In the genomic region with DNA sequence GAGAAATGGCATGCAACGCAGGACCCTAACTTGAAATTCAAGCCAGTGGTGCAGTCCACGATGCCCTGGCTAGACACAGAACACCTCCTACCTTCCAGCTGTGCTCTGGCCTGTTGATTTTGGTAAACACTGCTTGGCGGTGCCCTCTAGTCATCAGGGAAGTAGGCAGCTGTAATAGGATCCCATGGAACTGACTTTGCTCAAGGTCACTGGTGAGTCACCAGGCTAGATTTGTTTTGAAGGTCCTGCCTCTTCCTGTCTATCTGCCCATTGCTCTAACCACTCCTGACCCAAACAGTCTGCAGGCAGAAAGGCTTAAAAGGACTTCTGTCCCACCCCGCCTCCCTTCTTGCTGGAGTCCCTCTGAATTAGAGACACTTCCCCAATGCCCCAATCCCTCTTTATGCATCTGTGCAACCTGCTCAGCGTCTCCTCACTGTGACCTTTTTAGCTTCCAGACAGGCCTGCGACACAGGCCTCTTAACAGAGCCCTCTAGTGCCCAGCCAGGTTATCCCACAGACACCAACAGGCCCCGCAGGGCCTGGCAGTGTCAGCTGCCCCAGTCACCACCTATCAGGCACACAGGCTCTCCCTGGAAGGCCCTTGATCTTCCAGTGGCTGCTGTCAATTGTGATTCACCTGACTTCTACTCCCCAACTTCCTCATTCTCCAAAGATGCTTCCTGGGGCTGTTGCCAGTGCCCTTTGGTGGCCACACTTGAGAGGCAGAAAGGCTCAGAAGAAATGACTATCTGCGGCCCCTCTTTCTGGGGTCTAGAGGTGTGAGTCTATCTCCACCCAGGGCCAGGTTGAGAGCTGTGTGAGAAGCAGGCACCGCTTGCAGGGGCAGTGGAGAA, we compare ENCODE assay signal across 7 cellular contexts. TPM values are rescaled to one million over a fixed set of nuclear protein-coding genes. Genes with fewer than 3 reads are reported as not detected.
DNase-seq lines count a peak whose midpoint lies in the region; ATAC-seq, FAIRE-seq and TF ChIP-seq lines count a peak whose summit lies in the region.

No MANE protein-coding gene starts in this region.

- no peak for TF ChIP-seq POLR2A in K562 (conservative IDR thresholded peaks at IDR 0.05)

- H3K9ac ChIP-seq in K562 (ENCODE audit: insufficient read depth in 1 of 2, low read depth in 2 of 2, low read length in 2 of 2) = peak overlapping the region; percentile 27 to 81

- CTCF ChIA-PET in K562 (lab: Yijun Ruan, JAX; ENCODE audit: low intra/inter-chr PET ratio) = interaction anchor here (0.6 to 0.7 kb wide), 2 partner anchors 103 to 122 kb away, joined by 3 read pairs; partner anchors contain the start of gene ASTL

- in situ Hi-C loops in K562 (cut with MboI) = no loop called here

- TF ChIP-seq RAD21 in K562 (CRISPR knock-in tag; conservative IDR thresholded peaks at IDR 0.05 in 1 of 2, IDR thresholded peaks at IDR 0.05 in 1 of 2) = peak; percentile 41 to 51

- WGBS in K562 (ENCODE audit: insufficient coverage, low coverage, missing lambda C conversion rate) = 31% methylated on average over 8 of the region's 9 CpGs
- WGBS in small intestine, 3 donors = 26 to 43% (median 35%) methylated on average over 9 of the region's 9 CpGs

- peak; percentile 78 for ATAC-seq in K562
- no peak for ATAC-seq in GM21360 (IDR thresholded peaks at IDR 0.05; ENCODE audit: unreplicated experiment)

- H3K9me3 ChIP-seq in K562 (replicated peaks; ENCODE audit: control insufficient read depth, insufficient read depth, low read depth, low read length) = no peaks in the 10 kb centered on the region
- H3K9me3 ChIP-seq in small intestine (ENCODE audit: control insufficient read depth, low read depth) = no peaks in the 10 kb centered on the region

- H3K4me3 ChIP-seq in K562 = no peak overlapping the region
- H3K4me3 ChIP-seq in small intestine (ENCODE audit: low read depth in 1 of 2, low read length in 2 of 2) = no peak overlapping the region

- 0 out of 2 replicates have a peak, but pooled peaks cover 12% of the 10 kb centered on the region for H4K20me1 ChIP-seq in K562 (replicated peaks; ENCODE audit: control insufficient read depth, insufficient read depth, low read length)

- H3K9me1 ChIP-seq in K562 (ENCODE audit: control insufficient read depth, insufficient read depth, low read length) = peaks cover 4% of the 10 kb centered on the region

- FAIRE-seq in K562 (lab: Jason Lieb, UNC) (peak; percentile 93), small intestine (lab: Jason Lieb, UNC) (no peak)

- H3K4me2 ChIP-seq in K562 (ENCODE audit: insufficient read depth, low read length) = peak overlapping the region; percentile 64

- POLR2A ChIA-PET in K562 (lab: Yijun Ruan, JAX) = interaction anchor here (0.8 to 1.9 kb wide), 6 partner anchors 10 to 52 kb away, joined by 3 to 12 read pairs (median 4); partner anchors contain the start of gene STARD7

- TF ChIP-seq CTCF in K562 (IDR thresholded peaks at IDR 0.05 in 2 of 3, conservative IDR thresholded peaks at IDR 0.05 in 1 of 3; ENCODE audit: insufficient read depth in 2 of 3, low read depth in 1 of 3, low read length in 3 of 3) = peak; percentile 61 to 65 (median 64)

- H3K79me2 ChIP-seq in K562 (ENCODE audit: control insufficient read depth, insufficient read depth, low read length) = peaks cover 39% of the 10 kb centered on the region

- BruUV-seq in K562 (replicated peaks; lab: Mats Ljungman, UMichigan) = no TSS peak

- no peak; the same call in 1 of the 2 replicates for TF ChIP-seq EP300 in K562 (IDR thresholded peaks at IDR 0.05; ENCODE audit: low read length)

- H3K4me1 ChIP-seq in K562 (replicated peaks in 1 of 2; ENCODE audit: control insufficient read depth in 2 of 2, insufficient read depth in 2 of 2, low read length in 2 of 2) (peaks cover 24 to 34% of the 10 kb centered on the region in 2 experiments), small intestine (ENCODE audit: control insufficient read depth in 2 of 2, insufficient read depth in 1 of 2, low read depth in 1 of 2, low read length in 1 of 2) (peaks cover 17 to 20% of the 10 kb centered on the region in 2 donors)

- H3K27ac ChIP-seq in K562 (ENCODE audit: extremely low read depth, low read depth, low read length) = peak overlapping the region; percentile 62
- peak overlapping the region; percentile 90 for H3K27ac ChIP-seq in small intestine (ENCODE audit: low read depth in 1 of 2, low read length in 1 of 2)

- DNase-seq in GF-D8 (lab: John Stamatoyannopoulos, UW) (peak; percentile 58), HS-5 (ENCODE audit: low read depth) (peak; percentile 99), RKO (ENCODE audit: low spot score) (peak; percentile 97), K562 (ENCODE audit: extremely low read depth in 1 of 4, low spot score in 3 of 4) (peak; percentile 56 to 75 (median 66)), iPS-NIHi11 (ENCODE audit: low spot score) (peak; percentile 75), small intestine (peak; percentile 95)

- intact Hi-C loops in K562 (cut with micrococcal nuclease) = loop anchor here (2.0 to 10.0 kb wide), 3 partner anchors 52 to 244 kb away; partner anchors contain the start of genes ASTL, NEURL3 and STARD7

- H2AFZ ChIP-seq in K562 (ENCODE audit: low read depth, low read length) = no peak overlapping the region

- H3K36me3 ChIP-seq in K562 (ENCODE audit: control insufficient read depth, insufficient read depth, low read length) (peaks cover 48% of the 10 kb centered on the region), small intestine (ENCODE audit: control insufficient read depth in 2 of 2, insufficient read depth in 2 of 2, low read length in 2 of 2) (peaks cover 2 to 3% of the 10 kb centered on the region in 2 donors)

- H3K27me3 ChIP-seq in K562 (ENCODE audit: control insufficient read depth in 2 of 2, insufficient read depth in 2 of 2, low read length in 2 of 2) (no peaks in the 10 kb centered on the region), small intestine (ENCODE audit: control insufficient read depth in 2 of 2, insufficient read depth in 2 of 2, low read length in 2 of 2) (no peaks in the 10 kb centered on the region)

RNA-seq across cellular contexts. Expression of gene TMEM127, which starts 5.2 kb away (rescaled TPM):
- total RNA-seq in K562 (2011; cell fraction: chromatin; rRNA removed; ENCODE audit: low replicate concordance) = 14.6 and 42.7 TPM in 2 replicates
- 18.6 and 25.2 TPM in 2 replicates for total RNA-seq in K562 (2011; cell fraction: nucleolus; rRNA removed)
- total RNA-seq in K562 (2011; cell fraction: nucleoplasm; rRNA removed) = 23.5 and 33.2 TPM in 2 replicates
- 7.2 and 9.8 TPM in 2 replicates for total RNA-seq in K562 (2014; rRNA removed)
- 6.7 and 6.8 TPM in 2 replicates for total RNA-seq in K562 (2014; rRNA removed; fragmentation: Illumina TruSeq; extraction: Trizol)
- total RNA-seq in K562 (2015; rRNA removed; fragmentation: Illumina TruSeq; extraction: Trizol) = 10.3 and 10.7 TPM in 2 replicates
- total RNA-seq in K562 (2021) = 18.6 and 20.0 TPM in 2 replicates
- 10.9 and 16.6 TPM in 2 replicates for polyA plus RNA-seq in K562 (2011; rRNA removed)
- polyA plus RNA-seq in K562 (2011; cell fraction: cytosol; rRNA removed) = 10.1 and 20.0 TPM in 2 replicates
- polyA plus RNA-seq in K562 (2011; cell fraction: nucleus; rRNA removed) = 8.0 and 10.8 TPM in 2 replicates
- polyA plus RNA-seq in K562 (2012) = 14.1 and 20.7 TPM in 2 replicates
- 16.6 and 17.4 TPM in 2 replicates for polyA plus RNA-seq in K562 (2014; fragmentation: Illumina TruSeq; extraction: Trizol)
- 1 to 10 TPM; 1.7 to 2.0 TPM for polyA plus RNA-seq in K562 (2014; fragmentation: Nextera tagmentation; extraction: Ambion mirVana)
- 9.9 and 10.8 TPM in 2 replicates for polyA plus RNA-seq in K562 (2014; rRNA removed)
- polyA minus RNA-seq in K562 (2011; rRNA and poly(A)+ RNA removed) = 12.4 and 14.8 TPM in 2 replicates
- 8.3 and 14.1 TPM in 2 replicates for polyA minus RNA-seq in K562 (2011; cell fraction: cytosol; rRNA and poly(A)+ RNA removed)
- polyA minus RNA-seq in K562 (2011; cell fraction: nucleus; rRNA and poly(A)+ RNA removed) = 4.8 and 7.8 TPM in 2 replicates
- polyA plus RNA-seq in small intestine = 10 to 100 TPM; 12.1 to 27.6 (median 14.6) TPM

RNA-seq across cellular contexts. Expression of gene CIAO1, which starts 5.4 kb away (rescaled TPM):
- 65.3 and 99.0 TPM in 2 replicates for total RNA-seq in K562 (2011; cell fraction: chromatin; rRNA removed; ENCODE audit: low replicate concordance)
- total RNA-seq in K562 (2011; cell fraction: nucleolus; rRNA removed) = 78.5 and 85.1 TPM in 2 replicates
- total RNA-seq in K562 (2011; cell fraction: nucleoplasm; rRNA removed) = 62.5 and 66.0 TPM in 2 replicates
- total RNA-seq in K562 (2014; rRNA removed) (121 and 182 TPM in 2 replicates), K562 (2014; rRNA removed; fragmentation: Illumina TruSeq; extraction: Trizol) (64.7 and 78.7 TPM in 2 replicates), K562 (2015; rRNA removed; fragmentation: Illumina TruSeq; extraction: Trizol) (85.4 and 89.7 TPM in 2 replicates), K562 (2021) (92.8 and 94.3 TPM in 2 replicates)
- polyA plus RNA-seq in K562 (2011; rRNA removed) (102 and 122 TPM in 2 replicates), K562 (2014; fragmentation: Illumina TruSeq; extraction: Trizol) (94.2 and 104 TPM in 2 replicates), K562 (2014; fragmentation: Nextera tagmentation; extraction: Ambion mirVana) (10 to 100 TPM; 11.4 to 19.2 TPM), K562 (2014; rRNA removed) (145 and 156 TPM in 2 replicates), small intestine (10 to 100 TPM; 50.3 to 59.9 (median 53.2) TPM)
- 151 and 245 TPM in 2 replicates for polyA plus RNA-seq in K562 (2011; cell fraction: cytosol; rRNA removed)
- polyA plus RNA-seq in K562 (2011; cell fraction: nucleus; rRNA removed) = 122 and 181 TPM in 2 replicates
- 74.5 and 74.6 TPM in 2 replicates for polyA plus RNA-seq in K562 (2012)
- polyA minus RNA-seq in K562 (2011; rRNA and poly(A)+ RNA removed) = 72.8 and 90.4 TPM in 2 replicates
- polyA minus RNA-seq in K562 (2011; cell fraction: cytosol; rRNA and poly(A)+ RNA removed) = 30.5 and 44.8 TPM in 2 replicates
- polyA minus RNA-seq in K562 (2011; cell fraction: nucleus; rRNA and poly(A)+ RNA removed) = 45.0 and 45.4 TPM in 2 replicates

RNA-seq across cellular contexts. Expression of gene SNRNP200, which starts 44.7 kb away (rescaled TPM):
- total RNA-seq in K562 (2011; cell fraction: chromatin; rRNA removed; ENCODE audit: low replicate concordance) = 357 and 597 TPM in 2 replicates
- 292 and 296 TPM in 2 replicates for total RNA-seq in K562 (2011; cell fraction: nucleolus; rRNA removed)
- total RNA-seq in K562 (2011; cell fraction: nucleoplasm; rRNA removed) = 272 and 298 TPM in 2 replicates
- total RNA-seq in K562 (2014; rRNA removed) = 76.1 and 87.5 TPM in 2 replicates
- total RNA-seq in K562 (2014; rRNA removed; fragmentation: Illumina TruSeq; extraction: Trizol) = 66.5 and 77.9 TPM in 2 replicates
- total RNA-seq in K562 (2015; rRNA removed; fragmentation: Illumina TruSeq; extraction: Trizol) = 94.4 and 95.0 TPM in 2 replicates
- total RNA-seq in K562 (2021) = 188 and 210 TPM in 2 replicates
- polyA plus RNA-seq in K562 (2011; rRNA removed) = 191 and 199 TPM in 2 replicates
- 297 and 335 TPM in 2 replicates for polyA plus RNA-seq in K562 (2011; cell fraction: cytosol; rRNA removed)
- polyA plus RNA-seq in K562 (2011; cell fraction: nucleus; rRNA removed) = 314 and 395 TPM in 2 replicates
- polyA plus RNA-seq in K562 (2012) = 148 and 177 TPM in 2 replicates
- polyA plus RNA-seq in K562 (2014; fragmentation: Illumina TruSeq; extraction: Trizol) = 224 and 231 TPM in 2 replicates
- 100 to 1,000 TPM in 1 of 2 experiments, 10 to 100 TPM in 1; 87.9 to 155 TPM for polyA plus RNA-seq in K562 (2014; fragmentation: Nextera tagmentation; extraction: Ambion mirVana)
- 171 and 181 TPM in 2 replicates for polyA plus RNA-seq in K562 (2014; rRNA removed)
- polyA minus RNA-seq in K562 (2011; rRNA and poly(A)+ RNA removed) = 329 and 491 TPM in 2 replicates
- 205 and 221 TPM in 2 replicates for polyA minus RNA-seq in K562 (2011; cell fraction: cytosol; rRNA and poly(A)+ RNA removed)
- 92.2 and 124 TPM in 2 replicates for polyA minus RNA-seq in K562 (2011; cell fraction: nucleus; rRNA and poly(A)+ RNA removed)
- 10 to 100 TPM; 55.4 to 72.0 (median 61.7) TPM for polyA plus RNA-seq in small intestine

RNA-seq across cellular contexts. Expression of gene STARD7, which starts 52.0 kb away (rescaled TPM):
- 162 and 181 TPM in 2 replicates for total RNA-seq in K562 (2011; cell fraction: chromatin; rRNA removed; ENCODE audit: low replicate concordance)
- 102 and 117 TPM in 2 replicates for total RNA-seq in K562 (2011; cell fraction: nucleolus; rRNA removed)
- 122 and 139 TPM in 2 replicates for total RNA-seq in K562 (2011; cell fraction: nucleoplasm; rRNA removed)
- 147 and 306 TPM in 2 replicates for total RNA-seq in K562 (2014; rRNA removed)
- 173 and 193 TPM in 2 replicates for total RNA-seq in K562 (2014; rRNA removed; fragmentation: Illumina TruSeq; extraction: Trizol)
- 170 and 173 TPM in 2 replicates for total RNA-seq in K562 (2015; rRNA removed; fragmentation: Illumina TruSeq; extraction: Trizol)
- 192 and 196 TPM in 2 replicates for total RNA-seq in K562 (2021)
- polyA plus RNA-seq in K562 (2011; rRNA removed) = 95.3 and 108 TPM in 2 replicates
- 41.7 and 76.2 TPM in 2 replicates for polyA plus RNA-seq in K562 (2011; cell fraction: cytosol; rRNA removed)
- polyA plus RNA-seq in K562 (2011; cell fraction: nucleus; rRNA removed) = 118 and 127 TPM in 2 replicates
- polyA plus RNA-seq in K562 (2012) = 80.3 and 106 TPM in 2 replicates
- 136 and 145 TPM in 2 replicates for polyA plus RNA-seq in K562 (2014; fragmentation: Illumina TruSeq; extraction: Trizol)
- polyA plus RNA-seq in K562 (2014; fragmentation: Nextera tagmentation; extraction: Ambion mirVana) = 100 to 1,000 TPM in 1 of 2 experiments, 10 to 100 TPM in 1; 90.9 to 140 TPM
- 103 and 122 TPM in 2 replicates for polyA plus RNA-seq in K562 (2014; rRNA removed)
- 143 and 146 TPM in 2 replicates for polyA minus RNA-seq in K562 (2011; rRNA and poly(A)+ RNA removed)
- 72.4 and 78.6 TPM in 2 replicates for polyA minus RNA-seq in K562 (2011; cell fraction: cytosol; rRNA and poly(A)+ RNA removed)
- 76.7 and 83.3 TPM in 2 replicates for polyA minus RNA-seq in K562 (2011; cell fraction: nucleus; rRNA and poly(A)+ RNA removed)
- 10 to 100 TPM; 44.5 to 84.5 (median 48.9) TPM for polyA plus RNA-seq in small intestine
